19 cellular contexts compared by ENCODE assay signal in the genomic region with DNA sequence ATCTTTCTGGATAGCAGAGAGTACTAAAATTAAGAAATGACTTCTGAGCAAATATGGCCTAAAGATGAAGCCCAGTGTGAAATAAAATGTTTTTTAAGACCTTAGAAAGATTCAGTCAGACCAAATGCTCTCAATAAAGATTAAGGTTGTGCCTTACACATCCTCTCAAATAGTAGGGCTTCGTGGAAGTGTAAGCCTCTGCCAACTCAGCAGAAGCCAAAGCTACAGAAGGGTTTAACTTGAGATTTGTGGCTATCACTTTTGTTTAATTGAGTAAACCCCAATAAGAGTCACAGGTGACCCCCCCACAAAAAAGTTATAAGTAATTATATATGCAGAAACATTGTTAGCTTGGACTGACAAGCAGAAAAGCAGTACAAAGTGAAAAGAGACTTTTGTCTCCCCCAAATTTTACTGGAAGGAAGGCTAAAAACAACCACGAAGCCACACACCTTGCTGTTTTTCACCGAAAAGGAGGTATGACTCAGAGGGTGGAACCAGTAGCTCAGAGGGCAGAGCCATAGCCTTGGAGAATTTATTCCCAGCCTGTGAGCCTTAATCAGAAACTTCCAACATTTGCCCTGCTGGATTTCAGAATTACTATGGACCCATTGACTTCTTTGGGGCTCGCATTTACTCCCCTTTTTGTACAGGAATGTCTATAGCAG. TPM values are rescaled to one million over a fixed set of nuclear protein-coding genes. Genes with fewer than 3 reads are reported as not detected.
DNase-seq lines count a peak whose midpoint lies in the region; ATAC-seq, FAIRE-seq and TF ChIP-seq lines count a peak whose summit lies in the region.
"Had no signal": no experiment of that assay in that cellular context is flagged by ENCODE, and none has a peak within 500 bp of the region (broad histone marks: within the 10 kb centered on the region; RNA-seq: fewer than 3 reads in every experiment).

No MANE protein-coding gene starts in this region.

- peak overlapping the region; percentile 75 for H3K4me2 ChIP-seq in KMS-11

- no peaks in the 10 kb centered on the region for H3K9me3 ChIP-seq in pancreas
- H3K9me3 ChIP-seq: esophagus squamous epithelium, spleen, transverse colon had no signal

- POLR2A ChIA-PET in activated CD8-positive, alpha-beta T cell treated with anti-CD3 and anti-CD28 coated beads, Interleukin-2, amount 10 ng/mL, durations not matched to agents 7 days and 5 days (lab: Charles Lee): interaction anchor here (0.7 kb wide), 1 partner anchor 134 kb away, joined by 3 read pairs; no protein-coding TSS in a partner anchor

- no peaks in the 10 kb centered on the region for H3K9me3 Mint-ChIP-seq in activated CD8-positive, alpha-beta T cell treated with anti-CD3 and anti-CD28 coated beads, Interleukin-2, amount 10 ng/mL, durations not matched to agents 7 days and 5 days (ENCODE audit: insufficient read depth)
- H3K9me3 Mint-ChIP-seq: dendritic cell treated with granulocyte-macrophage colony-stimulating factor and Interleukin-4, amounts not matched to agents 40 ng/mL and 50 ng/mL, for 4 days; HFFc6 had no signal

- peak overlapping the region; percentile 82 for H3K27ac Mint-ChIP-seq in activated CD8-positive, alpha-beta T cell treated with anti-CD3 and anti-CD28 coated beads, Interleukin-2, amount 10 ng/mL, durations not matched to agents 7 days and 5 days
- H3K27ac Mint-ChIP-seq: dendritic cell treated with granulocyte-macrophage colony-stimulating factor and Interleukin-4, amounts not matched to agents 40 ng/mL and 50 ng/mL, for 4 days; HFFc6; memory B cell; stimulated activated naive B cell treated with anti-CD40 and anti-IgM and Interleukin-4, amounts not matched to agents 10 μg/mL and 1 μg/mL and 100 μg/mL, for 72 hours had no signal

- DNase-seq in Daoy (ENCODE audit: low read depth) (peak; percentile 9), foreskin keratinocyte (peak in 1 of 2 donors; percentile 32), pancreas (no peak), UCSD-AML1 (lab: John Stamatoyannopoulos, UW; ENCODE audit: unreplicated experiment) (no peak)
- peak; percentile 68 for DNase-seq in activated CD8-positive, alpha-beta T cell treated with anti-CD3 and anti-CD28 coated beads, Interleukin-2, amount 10 ng/mL, durations not matched to agents 7 days and 5 days
- DNase-seq: DMS53; esophagus squamous epithelium; HFFc6; kidney; NCI-H1417 treated with DMSO at 0.1 percent for 48 hours; SHP77; spleen; stimulated activated naive B cell treated with anti-CD40 and anti-IgM and Interleukin-4, amounts not matched to agents 10 μg/mL and 1 μg/mL and 100 μg/mL, for 72 hours; transverse colon had no signal

- 94 to 95% methylated on average over 4 of the region's 4 CpGs for WGBS in pancreas, 2 donors

- H4K20me1 ChIP-seq in KMS-11 (ENCODE audit: insufficient read depth): no peaks in the 10 kb centered on the region

- H3K4me3 ChIP-seq in KMS-11 (IDR thresholded peaks at IDR 0.05; ENCODE audit: insufficient read depth, low read depth, low read length): no peak overlapping the region
- no peak overlapping the region for H3K4me3 ChIP-seq in pancreas
- H3K4me3 ChIP-seq: esophagus squamous epithelium, spleen, transverse colon had no signal

- H3K79me2 ChIP-seq in KMS-11 (ENCODE audit: insufficient read depth, low read depth): no peaks in the 10 kb centered on the region

- H3K27me3 Mint-ChIP-seq in activated CD8-positive, alpha-beta T cell treated with anti-CD3 and anti-CD28 coated beads, Interleukin-2, amount 10 ng/mL, durations not matched to agents 7 days and 5 days (ENCODE audit: low read depth): no peaks in the 10 kb centered on the region
- H3K27me3 Mint-ChIP-seq: dendritic cell treated with granulocyte-macrophage colony-stimulating factor and Interleukin-4, amounts not matched to agents 40 ng/mL and 50 ng/mL, for 4 days; memory B cell; stimulated activated naive B cell treated with anti-CD40 and anti-IgM and Interleukin-4, amounts not matched to agents 10 μg/mL and 1 μg/mL and 100 μg/mL, for 72 hours had no signal

- H2AFZ ChIP-seq in KMS-11 (ENCODE audit: low read depth): peak overlapping the region; percentile 46

- peak; percentile 81 for ATAC-seq in activated CD8-positive, alpha-beta T cell treated with anti-CD3 and anti-CD28 coated beads, Interleukin-2, amount 10 ng/mL, durations not matched to agents 7 days and 5 days
- ATAC-seq in foreskin keratinocyte: peak; percentile 89
- no peak for ATAC-seq in GM18909 (IDR thresholded peaks at IDR 0.05; ENCODE audit: poor library complexity, unreplicated experiment)
- ATAC-seq in pancreas: no peak
- ATAC-seq: stimulated activated naive B cell treated with anti-CD40 and anti-IgM and Interleukin-4, amounts not matched to agents 10 μg/mL and 1 μg/mL and 100 μg/mL, for 72 hours had no signal

- H3K4me1 ChIP-seq in KMS-11 (ENCODE audit: low read depth, poor library complexity, severe bottlenecking) (peaks cover 30% of the 10 kb centered on the region), foreskin keratinocyte (no peaks in the 10 kb centered on the region), pancreas (no peaks in the 10 kb centered on the region)
- H3K4me1 ChIP-seq: transverse colon had no signal

- peak overlapping the region; percentile 49 for H3K27ac ChIP-seq in KMS-11
- H3K27ac ChIP-seq in foreskin keratinocyte: no peak overlapping the region
- H3K27ac ChIP-seq in pancreas: no peak overlapping the region
- H3K27ac ChIP-seq: spleen, transverse colon had no signal

- FAIRE-seq in pancreas (lab: Jason Lieb, UNC): no peak
- FAIRE-seq: GM18507, kidney had no signal

- peaks cover 36% of the 10 kb centered on the region for H3K36me3 Mint-ChIP-seq in activated CD8-positive, alpha-beta T cell treated with anti-CD3 and anti-CD28 coated beads, Interleukin-2, amount 10 ng/mL, durations not matched to agents 7 days and 5 days (ENCODE audit: low read depth)

- CTCF ChIA-PET in activated CD8-positive, alpha-beta T cell treated with anti-CD3 and anti-CD28 coated beads, Interleukin-2, amount 10 ng/mL, durations not matched to agents 7 days and 5 days (lab: Charles Lee): interaction anchor here (1.2 to 1.6 kb wide), 4 partner anchors 10 to 39 kb away, joined by 3 to 4 read pairs (median 4); no protein-coding TSS in a partner anchor

- no peaks in the 10 kb centered on the region for H3K27me3 ChIP-seq in KMS-11 (ENCODE audit: insufficient read depth, low read depth)
- H3K27me3 ChIP-seq in foreskin keratinocyte: no peaks in the 10 kb centered on the region
- no peaks in the 10 kb centered on the region for H3K27me3 ChIP-seq in pancreas
- H3K27me3 ChIP-seq: esophagus squamous epithelium, spleen, transverse colon had no signal

- TF ChIP-seq CTCF in KMS-11 (conservative IDR thresholded peaks at IDR 0.05; ENCODE audit: low read depth, low read length) (no peak), foreskin keratinocyte (conservative IDR thresholded peaks at IDR 0.05) (no peak), pancreas (IDR thresholded peaks at IDR 0.05) (no peak)

- intact Hi-C loops in pancreas (cut with DNase I): no loop called here

- peaks cover 29% of the 10 kb centered on the region for H3K4me1 Mint-ChIP-seq in activated CD8-positive, alpha-beta T cell treated with anti-CD3 and anti-CD28 coated beads, Interleukin-2, amount 10 ng/mL, durations not matched to agents 7 days and 5 days (ENCODE audit: low read depth)
- H3K4me1 Mint-ChIP-seq: memory B cell; stimulated activated naive B cell treated with anti-CD40 and anti-IgM and Interleukin-4, amounts not matched to agents 10 μg/mL and 1 μg/mL and 100 μg/mL, for 72 hours had no signal

- H3K36me3 ChIP-seq in KMS-11 (ENCODE audit: insufficient read depth) (no peaks in the 10 kb centered on the region), pancreas (peaks cover 0 to 4% (median 0%) of the 10 kb centered on the region in 3 donors)

- H3K4me3 Mint-ChIP-seq in activated CD8-positive, alpha-beta T cell treated with anti-CD3 and anti-CD28 coated beads, Interleukin-2, amount 10 ng/mL, durations not matched to agents 7 days and 5 days: peak overlapping the region; percentile 42
- H3K4me3 Mint-ChIP-seq: dendritic cell treated with granulocyte-macrophage colony-stimulating factor and Interleukin-4, amounts not matched to agents 40 ng/mL and 50 ng/mL, for 4 days; HFFc6; memory B cell; stimulated activated naive B cell treated with anti-CD40 and anti-IgM and Interleukin-4, amounts not matched to agents 10 μg/mL and 1 μg/mL and 100 μg/mL, for 72 hours had no signal

- H3K9ac ChIP-seq in KMS-11: peak overlapping the region; percentile 11; the same call in 1 of the 2 replicates

RNA-seq across cellular contexts. Expression of a gene that starts 31.9 kb away (rescaled TPM):
- 17.0 and 23.5 TPM in 2 replicates for total RNA-seq in Daoy (2014; rRNA removed; shearing (Covaris generic))
- 10 to 100 TPM; 11.8 to 12.5 TPM for total RNA-seq in activated CD8-positive, alpha-beta T cell treated with anti-CD3 and anti-CD28 coated beads, Interleukin-2, amount 10 ng/mL, durations not matched to agents 7 days and 5 days
- total RNA-seq in foreskin keratinocyte: 12.4 and 13.1 TPM in 2 replicates
- polyA plus RNA-seq in foreskin keratinocyte: 3.8 and 4.1 TPM in 2 replicates
- 10 to 100 TPM in 1 of 6 donors, 1 to 10 TPM in 5; 5.7 to 11.4 (median 7.2) TPM for total RNA-seq in pancreas
- 1 to 10 TPM; 2.3 to 4.9 TPM for polyA plus RNA-seq in pancreas

Comparison
In these comparisons a context has a peak if more than half of its experiments do, and no peak if none do; other contexts are left out.
1. DNase-seq: peak in Daoy (single experiment) and activated CD8-positive, alpha-beta T cell treated with anti-CD3 and anti-CD28 coated beads, Interleukin-2, amount 10 ng/mL, durations not matched to agents 7 days and 5 days (single experiment); none in pancreas (0 of 6) and UCSD-AML1 (single experiment).
2. ATAC-seq: peak in activated CD8-positive, alpha-beta T cell treated with anti-CD3 and anti-CD28 coated beads, Interleukin-2, amount 10 ng/mL, durations not matched to agents 7 days and 5 days (single experiment) and foreskin keratinocyte (single experiment); none in GM18909 (single experiment) and pancreas (0 of 4).